Comparison of ENCODE assay signal across 8 cellular contexts in the genomic region with DNA sequence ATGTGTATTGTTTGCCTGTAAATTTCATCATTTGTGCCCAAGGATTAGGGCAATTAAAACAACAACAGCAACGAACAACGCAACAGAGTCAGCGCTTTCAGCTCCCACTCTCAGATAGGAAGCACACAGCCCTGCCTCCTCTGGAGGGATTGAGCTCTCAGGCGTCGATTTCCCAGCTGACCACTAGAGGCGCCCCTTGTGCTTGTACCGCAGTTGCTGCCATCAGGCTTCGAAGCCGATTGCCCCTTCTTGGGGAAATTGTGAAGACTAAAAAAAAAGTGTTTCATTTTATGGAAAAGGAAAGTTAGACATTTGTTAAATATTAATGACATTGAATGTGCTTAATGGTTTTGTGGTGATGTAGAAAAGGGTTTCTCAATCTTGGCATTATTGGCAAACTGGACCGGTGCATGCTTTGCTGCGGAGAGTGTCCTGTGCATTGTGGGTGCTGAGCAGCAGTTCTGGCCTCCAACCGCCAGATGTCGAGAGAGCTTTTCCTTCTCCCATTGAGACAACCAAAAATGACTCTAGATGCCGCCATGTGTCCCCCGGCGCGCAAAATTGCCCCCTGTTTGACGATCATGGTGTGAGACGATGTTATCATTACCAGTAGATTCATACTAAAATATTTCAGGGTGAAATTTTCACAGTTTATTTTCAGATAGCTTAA.
DNase-seq lines count a peak whose midpoint lies in the region; TF ChIP-seq lines count a peak whose summit lies in the region.

No MANE protein-coding gene starts in this region.

- intact Hi-C loops in sigmoid colon (cut with DNase I) = no loop called here

- no peak overlapping the region for H3K27ac ChIP-seq in GM23248
- no peak overlapping the region for H3K27ac ChIP-seq in Peyer's patch
- no peak overlapping the region for H3K27ac ChIP-seq in sigmoid colon

- H3K9me2 ChIP-seq in GM23248 (ENCODE audit: insufficient read depth) = no peaks in the 10 kb centered on the region

- DNase-seq in DMS114 treated with DMSO at 0.1 percent for 48 hours (lab: John Stamatoyannopoulos, UW; ENCODE audit: unreplicated experiment) (peak; percentile 4), GM23248 (peak; percentile 15), Peyer's patch (peak in 2 of 3 donors; percentile 47 to 55), glutamatergic neuron (peak; percentile 66), sigmoid colon (no peak), T1000 (lab: John Stamatoyannopoulos, UW) (no peak)
- DNase-seq in stimulated activated CD4-positive, alpha-beta T cell treated with anti-CD3 and anti-CD28 coated beads, Interleukin-4, amount 100 ng/mL, for 1 hour = peak; percentile 4
- no peak for DNase-seq in effector CD4-positive, alpha-beta T cell

- H4K20me1 ChIP-seq in GM23248 (ENCODE audit: insufficient read depth) = no peaks in the 10 kb centered on the region

- TF ChIP-seq CTCF in Peyer's patch (IDR thresholded peaks at IDR 0.05) = peak in 4 of 6 experiments; percentile 27 to 41 (median 39)
- peak; percentile 79 for TF ChIP-seq CTCF in glutamatergic neuron (IDR thresholded peaks at IDR 0.05; ENCODE audit: partially characterized antibody, unreplicated experiment)
- peak in 1 of 4 experiments; percentile 36 for TF ChIP-seq CTCF in sigmoid colon (IDR thresholded peaks at IDR 0.05)

- H3F3A ChIP-seq in GM23248 (ENCODE audit: insufficient read depth) = no peaks in the 10 kb centered on the region

- no peaks in the 10 kb centered on the region for H3K4me1 Mint-ChIP-seq in glutamatergic neuron (ENCODE audit: low read depth, unreplicated experiment)

- no peaks in the 10 kb centered on the region for H3K9me3 Mint-ChIP-seq in glutamatergic neuron (ENCODE audit: unreplicated experiment)

- no peaks in the 10 kb centered on the region for H3K27me3 ChIP-seq in GM23248 (replicated peaks; ENCODE audit: insufficient read depth)
- H3K27me3 ChIP-seq in Peyer's patch = no peaks in the 10 kb centered on the region
- no peaks in the 10 kb centered on the region for H3K27me3 ChIP-seq in sigmoid colon

- no peak overlapping the region for H3K4me2 ChIP-seq in GM23248 (ENCODE audit: unreplicated experiment)

- no peaks in the 10 kb centered on the region for H3K27me3 Mint-ChIP-seq in glutamatergic neuron (ENCODE audit: unreplicated experiment)

- in situ Hi-C loops in GM23248 (cut with MboI) = no loop called here

- no peak overlapping the region for H2AFZ ChIP-seq in GM23248

- no peaks in the 10 kb centered on the region for H3K9me3 ChIP-seq in GM23248 (ENCODE audit: low read depth)
- H3K9me3 ChIP-seq in Peyer's patch = no peaks in the 10 kb centered on the region
- no peaks in the 10 kb centered on the region for H3K9me3 ChIP-seq in sigmoid colon

- H3K36me3 Mint-ChIP-seq in glutamatergic neuron (ENCODE audit: unreplicated experiment) = no peaks in the 10 kb centered on the region

- no peak for TF ChIP-seq POLR2A in Peyer's patch (IDR thresholded peaks at IDR 0.05)
- no peak for TF ChIP-seq POLR2A in sigmoid colon (IDR thresholded peaks at IDR 0.05)

- no peak for TF ChIP-seq EP300 in sigmoid colon (IDR thresholded peaks at IDR 0.05)

- H3K36me3 ChIP-seq in GM23248 (ENCODE audit: low read depth) (no peaks in the 10 kb centered on the region), Peyer's patch (no peaks in the 10 kb centered on the region), sigmoid colon (no peaks in the 10 kb centered on the region)

- no peak overlapping the region for H3K4me3 Mint-ChIP-seq in glutamatergic neuron (ENCODE audit: unreplicated experiment)

- WGBS in GM23248 (ENCODE audit: low coverage in 1 of 2, low lambda C conversion rate in 2 of 2, missing lambda C conversion rate in 2 of 2), 2 experiments = 34% methylated on average over 19 of the region's 19 CpGs
- WGBS in sigmoid colon, 2 donors = 51 to 52% methylated on average over 19 of the region's 19 CpGs

- no peaks in the 10 kb centered on the region for H3K4me1 ChIP-seq in GM23248 (ENCODE audit: insufficient read depth)
- H3K4me1 ChIP-seq in Peyer's patch = no peaks in the 10 kb centered on the region
- H3K4me1 ChIP-seq in sigmoid colon = no peaks in the 10 kb centered on the region

- H3K79me2 ChIP-seq in GM23248 (ENCODE audit: insufficient read depth) = no peaks in the 10 kb centered on the region

- H3K4me3 ChIP-seq in GM23248 (no peak overlapping the region), Peyer's patch (no peak overlapping the region), sigmoid colon (no peak overlapping the region)

- no peak overlapping the region for H3K9ac ChIP-seq in GM23248

- H3K27ac Mint-ChIP-seq in glutamatergic neuron (ENCODE audit: unreplicated experiment) = no peak overlapping the region

Comparison
In these comparisons a context has a peak if more than half of its experiments do, and no peak if none do; other contexts are left out.
1. DNase-seq: peak in DMS114 treated with DMSO at 0.1 percent for 48 hours (single experiment), GM23248 (single experiment), Peyer's patch (2 of 3), glutamatergic neuron (single experiment) and stimulated activated CD4-positive, alpha-beta T cell treated with anti-CD3 and anti-CD28 coated beads, Interleukin-4, amount 100 ng/mL, for 1 hour (single experiment); none in sigmoid colon (single experiment), effector CD4-positive, alpha-beta T cell (single experiment) and T1000 (single experiment).